34 cellular contexts compared by ENCODE assay signal in genomic region chr10:72954230-72954595, GRCh38. TPM values are rescaled to one million over a fixed set of nuclear protein-coding genes. Genes with fewer than 3 reads are reported as not detected.
A peak's percentile ranks its signal among the peaks of the same experiment; 100 is the strongest.
DNase-seq lines count a peak whose midpoint lies in the region; ATAC-seq, FAIRE-seq and TF ChIP-seq lines count a peak whose summit lies in the region.
"Had no signal": no experiment of that assay in that cellular context is flagged by ENCODE, and none has a peak within 500 bp of the region (broad histone marks: within the 10 kb centered on the region; RNA-seq: fewer than 3 reads in every experiment).

No MANE protein-coding gene starts in this region.

- H3K36me3 ChIP-seq in HUES48 (ENCODE audit: control insufficient read depth, insufficient read depth, low read length) = no peaks in the 10 kb centered on the region
- no peaks in the 10 kb centered on the region for H3K36me3 ChIP-seq in H1 (ENCODE audit: control insufficient read depth in 2 of 4, insufficient read depth in 4 of 4, low read length in 3 of 4)
- no peaks in the 10 kb centered on the region for H3K36me3 ChIP-seq in mucosa of rectum (ENCODE audit: control insufficient read depth in 2 of 2, insufficient read depth in 2 of 2, low read length in 2 of 2)
- H3K36me3 ChIP-seq in transverse colon = no peaks in the 10 kb centered on the region
- H3K36me3 ChIP-seq: ascending aorta, tibial artery had no signal

- H3K56ac ChIP-seq in H1 (replicated peaks; ENCODE audit: insufficient read length, low read depth, low read length) = no peak overlapping the region

- no peaks in the 10 kb centered on the region for H4K20me1 ChIP-seq in H1 (replicated peaks in 1 of 2; ENCODE audit: control insufficient read depth in 1 of 2, insufficient read depth in 2 of 2, low read length in 2 of 2)

- no peak overlapping the region for H4K91ac ChIP-seq in H1 (replicated peaks; ENCODE audit: insufficient read length, low read length)

- no peak for TF ChIP-seq EP300 in H1 (IDR thresholded peaks at IDR 0.05; ENCODE audit: borderline replicate concordance in 1 of 2, low read depth in 2 of 2, low read length in 2 of 2)
- TF ChIP-seq EP300 in transverse colon (IDR thresholded peaks at IDR 0.05; ENCODE audit: low read depth) = no peak

- H4K5ac ChIP-seq in H1 (ENCODE audit: insufficient read length, low read depth, low read length) = no peak overlapping the region

- H3K18ac ChIP-seq in H1 (ENCODE audit: extremely low read depth, low read length) = 0 out of 2 replicates have a peak overlapping the region, but pooled peaks have one; percentile 10

- H3K14ac ChIP-seq in H1 (ENCODE audit: insufficient read length) = no peak overlapping the region

- peak overlapping the region; percentile 56 for H3K27ac ChIP-seq in HUES48 (ENCODE audit: low read depth, low read length)
- no peak overlapping the region for H3K27ac ChIP-seq in H1 (ENCODE audit: low read depth, low read length)
- H3K27ac ChIP-seq in mucosa of rectum (ENCODE audit: low read depth in 2 of 2, low read length in 2 of 2) = peak overlapping the region in 1 of 2 donors; percentile 37
- H3K27ac ChIP-seq in transverse colon = peak overlapping the region in 3 of 4 donors; percentile 14 to 62 (median 60)
- H3K27ac ChIP-seq: ascending aorta, coronary artery, PC-9, tibial artery had no signal

- 86% methylated on average over 8 of the region's 8 CpGs; no CpG with 5 or more reads in 1 of the 2 experiments for WGBS in H1 (ENCODE audit: extremely low coverage in 1 of 2, insufficient coverage in 1 of 2, insufficient read length in 1 of 2, insufficient replicate concordance in 2 of 2, low coverage in 1 of 2, low lambda C conversion rate in 2 of 2, missing lambda C conversion rate in 1 of 2), 2 experiments
- 46 to 81% methylated on average over 1 to 8 of the region's 8 CpGs for whole genome bisulfite sequencing in transverse colon (ENCODE audit: low coverage in 1 of 2), 2 donors

- H3K9me3 ChIP-seq in HUES48 (ENCODE audit: control insufficient read depth, insufficient read depth, low read length) (no peaks in the 10 kb centered on the region), H1 (ENCODE audit: insufficient read depth in 2 of 2, low read depth in 1 of 2, low read length in 1 of 2) (no peaks in the 10 kb centered on the region), mucosa of rectum (ENCODE audit: control insufficient read depth in 2 of 2, low read length in 2 of 2) (no peaks in the 10 kb centered on the region), transverse colon (no peaks in the 10 kb centered on the region)
- H3K9me3 ChIP-seq: ascending aorta, tibial artery had no signal

- ATAC-seq in GM21515 (IDR thresholded peaks at IDR 0.05; ENCODE audit: unreplicated experiment) = no peak
- ATAC-seq: activated CD4-positive, CD25-positive, alpha-beta regulatory T cell treated with anti-CD3 and anti-CD28 coated beads, Interleukin-2, amount 50 U/mL, for 24 hours; activated CD8-positive, alpha-beta memory T cell treated with anti-CD3 and anti-CD28 coated beads, Interleukin-2, amount 10 ng/mL, durations not matched to agents 7 days and 5 days; activated T-cell treated with anti-CD3 and anti-CD28 coated beads, Interleukin-2, amount 50 U/mL, for 4 hours; naive thymus-derived CD4-positive, alpha-beta T cell; T-helper 17 cell had no signal

- H2BK5ac ChIP-seq in H1 (ENCODE audit: low read depth, low read length) = no peak overlapping the region

- H3K4me2 ChIP-seq in H1 (ENCODE audit: insufficient read depth in 1 of 2, low read depth in 2 of 2, low read length in 2 of 2) = no peak overlapping the region
- H3K4me2 ChIP-seq: PC-9 had no signal

- no peaks in the 10 kb centered on the region for H3K23me2 ChIP-seq in H1 (ENCODE audit: low read depth, low read length)

- POLR2A ChIA-PET in H1 (lab: Charles Lee; ENCODE audit: partially characterized antibody) = interaction anchor here (0.9 to 2.1 kb wide), 3 partner anchors 14 to 21 kb away, joined by 3 to 6 read pairs (median 3); no protein-coding TSS in a partner anchor

- H2BK20ac ChIP-seq in H1 (ENCODE audit: low read length) = no peak overlapping the region

- H3K27me3 ChIP-seq in HUES48 (ENCODE audit: control insufficient read depth, insufficient read depth, low read length) = no peaks in the 10 kb centered on the region
- H3K27me3 ChIP-seq in H1 (replicated peaks in 1 of 4; ENCODE audit: control insufficient read depth in 3 of 4, extremely low read depth in 1 of 4, insufficient read depth in 3 of 4, low read length in 3 of 4) = no peaks in the 10 kb centered on the region
- no peaks in the 10 kb centered on the region for H3K27me3 ChIP-seq in mucosa of rectum (ENCODE audit: control insufficient read depth in 2 of 2, insufficient read depth in 2 of 2, low read length in 2 of 2)
- no peaks in the 10 kb centered on the region for H3K27me3 ChIP-seq in transverse colon
- H3K27me3 ChIP-seq: ascending aorta had no signal

- no peak overlapping the region for H2AK5ac ChIP-seq in H1 (ENCODE audit: low read depth, low read length)

- in situ Hi-C loops in transverse colon (cut with MboI; ENCODE audit: low pct_ligation_motif_present in 1 of 4, low pct_unique_long_range_greater_than_20kb in 1 of 4, low sequenced_read_pairs in 3 of 4) = no loop called here

- no peak overlapping the region for H2BK120ac ChIP-seq in H1 (replicated peaks; ENCODE audit: low read depth, low read length)

- peaks cover 27% of the 10 kb centered on the region for H3K4me1 ChIP-seq in HUES48 (ENCODE audit: control insufficient read depth, insufficient read depth, low read length)
- H3K4me1 ChIP-seq in H1 (replicated peaks in 1 of 4; ENCODE audit: control insufficient read depth in 3 of 4, insufficient read depth in 4 of 4, low read length in 3 of 4) = peaks cover 8 to 18% (median 11%) of the 10 kb centered on the region in 4 experiments; a peak in 5 of 7 replicates
- H3K4me1 ChIP-seq in mucosa of rectum (ENCODE audit: control insufficient read depth in 2 of 2, insufficient read depth in 2 of 2, low read length in 2 of 2) = peaks cover 6% of the 10 kb centered on the region in 2 donors
- H3K4me1 ChIP-seq in transverse colon = peaks cover 0 to 10% (median 3%) of the 10 kb centered on the region in 4 donors
- H3K4me1 ChIP-seq: ascending aorta, tibial artery had no signal

- no peak for DNase-seq in H1 (ENCODE audit: low read depth in 1 of 2, low spot score in 2 of 2)
- no peak for DNase-seq in transverse colon
- DNase-seq in NK-92 (lab: John Stamatoyannopoulos, UW; ENCODE audit: unreplicated experiment) = no peak
- DNase-seq in NCI-H2081 treated with DMSO at 0.1 percent for 48 hours (lab: John Stamatoyannopoulos, UW) = no peak
- DNase-seq: activated CD4-positive, alpha-beta T cell treated with anti-CD3 and anti-CD28 coated beads, Interleukin-2, amount 50 U/mL, for 4 hours; activated CD8-positive, alpha-beta memory T cell treated with anti-CD3 and anti-CD28 coated beads, Interleukin-2, amount 10 ng/mL, durations not matched to agents 7 days and 5 days; activated gamma-delta T cell; activated naive CD8-positive, alpha-beta T cell treated with anti-CD3 and anti-CD28 coated beads, Interleukin-2, amount 10 ng/mL, durations not matched to agents 7 days and 5 days; activated T-cell treated with anti-CD3 and anti-CD28 coated beads, Interleukin-2, amount 50 U/mL, for 4 hours; effector memory CD4-positive, alpha-beta T cell; GF-D8; HFFc6; KBM-7; naive thymus-derived CD4-positive, alpha-beta T cell; NCI-H1694 treated with DMSO at 0.1 percent for 48 hours; PC-9; stimulated activated CD4-positive, alpha-beta T cell treated with anti-CD3 and anti-CD28 coated beads, Interleukin-12 subunit alpha, Interleukin-12 subunit beta, amount 100 ng/mL, for 4 hours; stimulated activated CD4-positive, alpha-beta T cell treated with anti-CD3 and anti-CD28 coated beads, Interleukin-2, amount 100 ng/mL, for 48 hours; T-helper 17 cell; tibial artery had no signal

- H3K4ac ChIP-seq in H1 (replicated peaks; ENCODE audit: insufficient read length, low read depth, low read length) = no peak overlapping the region

- peak overlapping the region; percentile 24; the same call in 1 of the 2 replicates for H2AFZ ChIP-seq in H1 (ENCODE audit: low read length)
- H2AFZ ChIP-seq: PC-9 had no signal

- intact Hi-C loops in transverse colon (cut with DNase I; ENCODE audit: low total_unique reads) = no loop called here

- no peak overlapping the region for H2BK15ac ChIP-seq in H1 (ENCODE audit: low read length)

- H3K79me1 ChIP-seq in H1 (ENCODE audit: low read depth, low read length) = no peaks in the 10 kb centered on the region

- H3K9ac ChIP-seq in HUES48 (ENCODE audit: low read depth, low read length) (no peak overlapping the region), H1 (replicated peaks in 1 of 4; ENCODE audit: extremely low read depth in 1 of 4, low read depth in 3 of 4, low read length in 3 of 4) (no peak overlapping the region), mucosa of rectum (ENCODE audit: low read depth in 1 of 2, low read length in 2 of 2) (no peak overlapping the region)

- no peak overlapping the region for H4K8ac ChIP-seq in H1 (ENCODE audit: extremely low read depth, insufficient read depth, low read length)

- no peak overlapping the region for H2BK12ac ChIP-seq in H1 (ENCODE audit: low read depth, low read length)

- TF ChIP-seq CTCF in H1 (IDR thresholded peaks at IDR 0.05; ENCODE audit: control extremely low read depth in 1 of 3, insufficient read depth in 1 of 3, low read depth in 1 of 3, low read length in 3 of 3) (no peak), transverse colon (IDR thresholded peaks at IDR 0.05) (no peak)

- CTCF ChIA-PET in H1 (lab: Charles Lee; ENCODE audit: partially characterized antibody) = interaction anchor here (0.6 to 1.8 kb wide), 9 partner anchors 10 to 451 kb away, joined by 3 to 6 read pairs (median 3); no protein-coding TSS in a partner anchor

- TF ChIP-seq POLR2A in H1 (IDR thresholded peaks at IDR 0.05; ENCODE audit: control extremely low read depth in 1 of 2, low read depth in 2 of 2, low read length in 2 of 2) (no peak), transverse colon (IDR thresholded peaks at IDR 0.05) (no peak)

- H3K4me3 ChIP-seq in HUES48 (ENCODE audit: low read depth, low read length) (no peak overlapping the region), H1 (ENCODE audit: extremely low read depth in 1 of 4, insufficient read depth in 2 of 4, low read depth in 3 of 4, low read length in 4 of 4) (no peak overlapping the region), mucosa of rectum (ENCODE audit: low read length in 2 of 2) (peak overlapping the region; percentile 23 to 50), transverse colon (peak overlapping the region in 1 of 4 donors; percentile 23)
- H3K4me3 ChIP-seq: ascending aorta, coronary artery, PC-9, tibial artery had no signal

- H3K79me2 ChIP-seq in H1 (ENCODE audit: control insufficient read depth in 1 of 2, insufficient read depth in 2 of 2, low read length in 2 of 2) = no peaks in the 10 kb centered on the region

- TF ChIP-seq RAD21 in H1 (IDR thresholded peaks at IDR 0.05 in 1 of 2, conservative IDR thresholded peaks at IDR 0.05 in 1 of 2; ENCODE audit: low read depth in 2 of 2, low read length in 2 of 2) = no peak

- no peak for FAIRE-seq in H1 (lab: Jason Lieb, UNC)
- FAIRE-seq: TTC549 had no signal

- H3K23ac ChIP-seq in H1 (ENCODE audit: insufficient read length) = no peak overlapping the region

RNA-seq across cellular contexts. Expression of gene PLA2G12B, which starts 0.4 kb away (rescaled TPM):
- total RNA-seq in H1 (2021; fragmentation: NEBNext Ultra II Directional; extraction: Animal tissue kit (Norgen Biotek cat#: 25700)) = not detected in 2 replicates
- polyA plus RNA-seq in H1 (2011; rRNA removed) = not detected in 2 replicates
- polyA plus RNA-seq in H1 (2011; cell fraction: cytosol; rRNA removed) = not detected
- polyA plus RNA-seq in H1 (2011; cell fraction: nucleus; rRNA removed) = not detected
- not detected in 4 replicates for polyA plus RNA-seq in H1 (2012, experiment 1 of 2)
- polyA plus RNA-seq in H1 (2012, experiment 2 of 2) = not detected
- not detected for polyA plus RNA-seq in H1 (2013, experiment 1 of 2)
- polyA plus RNA-seq in H1 (2013, experiment 2 of 2) = not detected
- polyA minus RNA-seq in H1 (2011; rRNA and poly(A)+ RNA removed) = 0.15 TPM in 1 of 2 replicates, not detected in the other
- not detected for polyA minus RNA-seq in H1 (2011; cell fraction: cytosol; rRNA and poly(A)+ RNA removed)
- not detected for polyA minus RNA-seq in H1 (2011; cell fraction: nucleus; rRNA and poly(A)+ RNA removed)
- total RNA-seq in transverse colon = 10 to 100 TPM in 2 of 4 donors, 1 to 10 TPM in 1, not detected in 1; 8.9 to 29.2 (median 12.0) TPM
- total RNA-seq: activated CD8-positive, alpha-beta memory T cell treated with anti-CD3 and anti-CD28 coated beads, Interleukin-2, amount 10 ng/mL, durations not matched to agents 7 days and 5 days; activated naive CD8-positive, alpha-beta T cell treated with anti-CD3 and anti-CD28 coated beads, Interleukin-2, amount 10 ng/mL, durations not matched to agents 7 days and 5 days; activated T-cell treated with anti-CD3 and anti-CD28 coated beads, Interleukin-2, amount 50 U/mL, for 4 hours; ascending aorta; epithelial cell of proximal tubule; glomerular endothelial cell; HFFc6; HT1080; lower leg skin; M059J; mesothelial cell of epicardium; naive thymus-derived CD4-positive, alpha-beta T cell; osteocyte; PC-9; T-helper 17 cell had no signal
- polyA plus RNA-seq: naive thymus-derived CD4-positive, alpha-beta T cell had no signal

Comparison
In these comparisons a context has a peak if more than half of its experiments do, and no peak if none do; other contexts are left out.
1. H3K4me3 ChIP-seq: peak in mucosa of rectum (2 of 2); none in HUES48 (single experiment) and H1 (0 of 4).